Comparison of ENCODE assay signal across 38 cellular contexts in genomic region chr10:124433461-124433860, GRCh38. TPM values are rescaled to one million over a fixed set of nuclear protein-coding genes. Genes with fewer than 3 reads are reported as not detected.
"Had no signal": no experiment of that assay in that cellular context is flagged by ENCODE, and none has a peak within 500 bp of the region (broad histone marks: within the 10 kb centered on the region; RNA-seq: fewer than 3 reads in every experiment).

No MANE protein-coding gene starts in this region.

- H3K4me1 ChIP-seq: adrenal gland, ascending aorta, body of pancreas, breast epithelium had no signal

- H3K27me3 ChIP-seq: adrenal gland, ascending aorta, body of pancreas, breast epithelium, cardiac muscle cell had no signal

- H3K4me3 ChIP-seq: adrenal gland, ascending aorta, body of pancreas, breast epithelium, cardiac muscle cell had no signal

- H3K9me3 ChIP-seq: adrenal gland, ascending aorta, body of pancreas, breast epithelium had no signal

- H3K27ac ChIP-seq: adrenal gland, ascending aorta, body of pancreas, brain microvascular endothelial cell, breast epithelium, cardiac muscle cell had no signal

- DNase-seq: activated effector memory CD4-positive, alpha-beta T cell treated with anti-CD3 and anti-CD28 coated beads, Interleukin-2, amount 50 U/mL, for 16 hours; activated effector memory CD4-positive, alpha-beta T cell treated with Interleukin-2 at 50 U/mL for 16 hours; activated gamma-delta T cell; activated gamma-delta T cell treated with Interleukin-2 at 50 U/mL for 16 hours; activated naive CD4-positive, alpha-beta T cell; activated naive CD4-positive, alpha-beta T cell treated with anti-CD3 and anti-CD28 coated beads for 36 hours; activated naive CD4-positive, alpha-beta T cell treated with anti-CD3 and anti-CD28 coated beads, Interleukin-2, amount 10 ng/mL, durations not matched to agents 7 days and 5 days; activated naive CD4-positive, alpha-beta T cell treated with anti-CD3 and anti-CD28 coated beads, Interleukin-2, amount 50 U/mL, for 16 hours; activated naive CD4-positive, alpha-beta T cell treated with Interleukin-2 at 50 U/mL for 16 hours; activated naive CD8-positive, alpha-beta T cell treated with anti-CD3 and anti-CD28 coated beads for 36 hours; activated naive CD8-positive, alpha-beta T cell treated with anti-CD3 and anti-CD28 coated beads, Interleukin-2, amount 10 ng/mL, durations not matched to agents 7 days and 5 days; activated naive CD8-positive, alpha-beta T cell treated with anti-CD3 and anti-CD28 coated beads, Interleukin-2, amount 50 U/mL, for 24 hours; activated T-cell treated with anti-CD3 and anti-CD28 coated beads for 4 hours; activated T-cell treated with anti-CD3 and anti-CD28 coated beads, Interleukin-2, amount 50 U/mL, for 1 hour; activated T-cell treated with anti-CD3 and anti-CD28 coated beads, Interleukin-2, amount 50 U/mL, for 24 hours; activated T-cell treated with anti-CD3 and anti-CD28 coated beads, Interleukin-2, amount 50 U/mL, for 4 hours; activated T-cell treated with anti-CD3 and anti-CD28 coated beads, Interleukin-2, amount 50 U/mL, for 48 hours; activated T-cell treated with anti-CD3 and anti-CD28 coated beads, Interleukin-2, amount 50 U/mL, for 72 hours; adrenal gland; amniotic stem cell; amygdala; anterior cingulate cortex; aorta; body of pancreas; brain microvascular endothelial cell; caudate nucleus; central memory CD4-positive, alpha-beta T cell; cerebellar nuclear complex had no signal

- H3K36me3 ChIP-seq: adrenal gland, ascending aorta, brain microvascular endothelial cell, breast epithelium, cardiac muscle cell had no signal

RNA-seq across cellular contexts. Expression of gene NKX1-2, which starts 16.4 kb away (rescaled TPM):
- total RNA-seq: activated naive CD4-positive, alpha-beta T cell treated with anti-CD3 and anti-CD28 coated beads for 36 hours; activated naive CD4-positive, alpha-beta T cell treated with anti-CD3 and anti-CD28 coated beads, Interleukin-2, amount 50 U/mL, for 72 hours; activated naive CD8-positive, alpha-beta T cell treated with anti-CD3 and anti-CD28 coated beads for 36 hours; activated naive CD8-positive, alpha-beta T cell treated with anti-CD3 and anti-CD28 coated beads, Interleukin-2, amount 10 ng/mL, durations not matched to agents 7 days and 5 days; activated T-cell treated with anti-CD3 and anti-CD28 coated beads, Interleukin-2, amount 50 U/mL, for 4 hours; activated T-cell treated with anti-CD3 and anti-CD28 coated beads, Interleukin-2, amount 50 U/mL, for 72 hours; activated T-helper 1 cell treated with anti-CD3 and anti-CD28 coated beads, Interleukin-12 subunit alpha, Interleukin-12 subunit beta, Interleukin-2, Interleukin-4 antibody, amounts not matched to agents 30 ng/mL and 10 ng/mL and 1 ng/mL, durations not matched to agents 14 hours and 24 hours and 36 hours; activated T-helper 17 cell treated with anti-CD3 and anti-CD28 coated beads, Interleukin-2, amount 50 U/mL, for 72 hours; activated T-helper 2 cell treated with anti-CD3 and anti-CD28 coated beads, Interferon-gamma antibody, Interleukin-2, Interleukin-4, amounts not matched to agents 10 μg/mL and 5 μg/mL and 100 μg/mL, durations not matched to agents 14 hours and 24 hours and 36 hours; adrenal gland; aorta; ascending aorta; astrocyte; body of pancreas; cardiac septum had no signal
- polyA plus RNA-seq: adipose tissue, adrenal gland, aorta, cardiac muscle cell had no signal
